Comparison of ENCODE assay signal across 2 cellular contexts in the genomic region with DNA sequence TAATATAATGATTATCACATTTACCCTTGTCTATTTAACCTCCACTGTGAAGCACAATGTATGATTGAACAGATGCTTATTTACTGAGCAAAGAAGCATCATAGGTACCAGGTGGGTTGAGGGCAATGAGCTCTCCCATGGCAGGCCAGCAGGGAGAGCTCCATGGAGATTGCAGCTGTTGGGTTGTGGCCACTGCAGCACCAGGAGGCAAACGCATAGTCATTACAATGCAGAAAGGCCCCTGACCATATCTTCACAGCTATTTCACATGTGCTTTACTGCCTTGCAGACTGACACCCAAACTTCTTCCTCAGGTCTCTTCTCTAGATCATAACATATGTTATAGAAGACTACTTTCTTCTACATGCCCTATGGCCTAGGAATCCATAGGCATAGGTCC.
A peak's percentile ranks its signal among the peaks of the same experiment; 100 is the strongest.
TF ChIP-seq lines count a peak whose summit lies in the region.

No MANE protein-coding gene starts in this region.

TF ChIP-seq in HepG2, 621 proteins besides CTCF, POLR2A, EP300 and RAD21:
- TF ChIP-seq HNF1B (CRISPR knock-in tag; IDR thresholded peaks at IDR 0.05) (no peak), ZFP90 (CRISPR knock-in tag; IDR thresholded peaks at IDR 0.05; ENCODE audit: borderline replicate concordance) (peak; percentile 100)

TF ChIP-seq in K562, 482 proteins besides CTCF, POLR2A, EP300 and RAD21:
- TF ChIP-seq EP400 (IDR thresholded peaks at IDR 0.05) (no peak), RAD51 (IDR thresholded peaks at IDR 0.05; ENCODE audit: borderline replicate concordance, low read depth) (no peak), L3MBTL2 (IDR thresholded peaks at IDR 0.05) (0 out of 2 replicates have a peak, but pooled peaks have one; percentile 16), HNRNPUL1 (IDR thresholded peaks at IDR 0.05; ENCODE audit: low read length) (no peak), MGA (IDR thresholded peaks at IDR 0.05) (peak; percentile 45; the same call in 1 of the 2 replicates), CC2D1A (IDR thresholded peaks at IDR 0.05) (no peak), CBX3 (IDR thresholded peaks at IDR 0.05; ENCODE audit: borderline replicate concordance in 1 of 2, low read length in 2 of 2) (no peak), TGIF2 (CRISPR knock-in tag; IDR thresholded peaks at IDR 0.05) (no peak), NUFIP1 (IDR thresholded peaks at IDR 0.05; ENCODE audit: partially characterized antibody) (no peak), ZBTB26 (CRISPR knock-in tag; IDR thresholded peaks at IDR 0.05) (no peak), SMAD3 (CRISPR knock-in tag; conservative IDR thresholded peaks at IDR 0.05) (no peak), HMG20A (CRISPR knock-in tag; conservative IDR thresholded peaks at IDR 0.05) (no peak), ATF7 (IDR thresholded peaks at IDR 0.05) (no peak), WHSC1 (IDR thresholded peaks at IDR 0.05; ENCODE audit: low read length) (no peak), E2F4 (CRISPR knock-in tag; IDR thresholded peaks at IDR 0.05; ENCODE audit: low read depth) (no peak)
- TF ChIP-seq, protein P1, sequence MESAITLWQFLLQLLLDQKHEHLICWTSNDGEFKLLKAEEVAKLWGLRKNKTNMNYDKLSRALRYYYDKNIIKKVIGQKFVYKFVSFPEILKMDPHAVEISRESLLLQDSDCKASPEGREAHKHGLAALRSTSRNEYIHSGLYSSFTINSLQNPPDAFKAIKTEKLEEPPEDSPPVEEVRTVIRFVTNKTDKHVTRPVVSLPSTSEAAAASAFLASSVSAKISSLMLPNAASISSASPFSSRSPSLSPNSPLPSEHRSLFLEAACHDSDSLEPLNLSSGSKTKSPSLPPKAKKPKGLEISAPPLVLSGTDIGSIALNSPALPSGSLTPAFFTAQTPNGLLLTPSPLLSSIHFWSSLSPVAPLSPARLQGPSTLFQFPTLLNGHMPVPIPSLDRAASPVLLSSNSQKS (CRISPR knock-in tag; IDR thresholded peaks at IDR 0.05), result no peak
- TF ChIP-seq, protein P2, sequence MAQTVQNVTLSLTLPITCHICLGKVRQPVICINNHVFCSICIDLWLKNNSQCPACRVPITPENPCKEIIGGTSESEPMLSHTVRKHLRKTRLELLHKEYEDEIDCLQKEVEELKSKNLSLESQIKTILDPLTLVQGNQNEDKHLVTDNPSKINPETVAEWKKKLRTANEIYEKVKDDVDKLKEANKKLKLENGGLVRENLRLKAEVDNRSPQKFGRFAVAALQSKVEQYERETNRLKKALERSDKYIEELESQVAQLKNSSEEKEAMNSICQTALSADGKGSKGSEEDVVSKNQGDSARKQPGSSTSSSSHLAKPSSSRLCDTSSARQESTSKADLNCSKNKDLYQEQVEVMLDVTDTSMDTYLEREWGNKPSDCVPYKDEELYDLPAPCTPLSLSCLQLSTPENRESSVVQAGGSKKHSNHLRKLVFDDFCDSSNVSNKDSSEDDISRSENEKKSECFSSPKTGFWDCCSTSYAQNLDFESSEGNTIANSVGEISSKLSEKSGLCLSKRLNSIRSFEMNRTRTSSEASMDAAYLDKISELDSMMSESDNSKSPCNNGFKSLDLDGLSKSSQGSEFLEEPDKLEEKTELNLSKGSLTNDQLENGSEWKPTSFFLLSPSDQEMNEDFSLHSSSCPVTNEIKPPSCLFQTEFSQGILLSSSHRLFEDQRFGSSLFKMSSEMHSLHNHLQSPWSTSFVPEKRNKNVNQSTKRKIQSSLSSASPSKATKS (CRISPR knock-in tag; IDR thresholded peaks at IDR 0.05), result no peak
